22 cellular contexts compared by ENCODE assay signal in genomic region chr3:181403876-181404660, GRCh38.
"Had no signal": no experiment of that assay in that cellular context is flagged by ENCODE, and none has a peak within 500 bp of the region (broad histone marks: within the 10 kb centered on the region; RNA-seq: fewer than 3 reads in every experiment).

No MANE protein-coding gene starts in this region.

- DNase-seq: activated B cell treated with CpG ODN at 0.5 μM for 24 hours; activated CD4-positive, alpha-beta T cell treated with anti-CD3 and anti-CD28 coated beads for 36 hours; activated CD4-positive, alpha-beta T cell treated with anti-CD3 and anti-CD28 coated beads, Interleukin-2, amount 50 U/mL, for 48 hours; activated CD8-positive, alpha-beta memory T cell treated with anti-CD3 and anti-CD28 coated beads, Interleukin-2, amount 50 U/mL, for 48 hours; activated naive CD4-positive, alpha-beta T cell; activated T-cell treated with anti-CD3 and anti-CD28 coated beads, Interleukin-2, amount 50 U/mL, for 4 hours; adrenal gland; cortex of kidney; heart left ventricle; midbrain; ovary; right cardiac atrium; stimulated activated CD4-positive, alpha-beta T cell treated with anti-CD3 and anti-CD28 coated beads, Interleukin-12 subunit alpha, Interleukin-12 subunit beta, amount 100 ng/mL, for 4 hours; stimulated activated CD4-positive, alpha-beta T cell treated with anti-CD3 and anti-CD28 coated beads, Interleukin-4, amount 100 ng/mL, for 4 hours; stimulated activated naive CD8-positive, alpha-beta T cell treated with anti-CD3 and anti-CD28 coated beads, Interleukin-15, Interleukin-2, amounts not matched to agents 100 U/mL and 50 U/mL, for 24 hours; substantia nigra; T-helper 9 cell; thyroid gland had no signal

- H3K4me1 ChIP-seq: adrenal gland, gastroesophageal sphincter, heart left ventricle, thyroid gland had no signal

- H3K4me3 ChIP-seq: adrenal gland, gastroesophageal sphincter, heart left ventricle, ovary, thyroid gland had no signal

- H3K9me3 ChIP-seq: adrenal gland, gastroesophageal sphincter, heart left ventricle, neutrophil, ovary, thyroid gland had no signal

- H3K27ac ChIP-seq: adrenal gland, gastroesophageal sphincter, heart left ventricle, neutrophil, ovary, thyroid gland had no signal

- H3K36me3 ChIP-seq: adrenal gland, gastroesophageal sphincter, heart left ventricle, neutrophil, ovary, thyroid gland had no signal

- H3K27me3 ChIP-seq: adrenal gland, gastroesophageal sphincter, heart left ventricle, neutrophil, ovary, thyroid gland had no signal

- ATAC-seq: activated CD4-positive, alpha-beta T cell treated with anti-CD3 and anti-CD28 coated beads for 36 hours; activated T-cell treated with anti-CD3 and anti-CD28 coated beads, Interleukin-2, amount 50 U/mL, for 4 hours; gastroesophageal sphincter; heart left ventricle; left lobe of liver; natural killer cell treated with Interleukin-12 subunit alpha and Interleukin-12 subunit beta and Interleukin-15 and Interleukin-18, amount 100 ng/mL, for 72 hours; right cardiac atrium; stimulated activated naive CD8-positive, alpha-beta T cell treated with anti-CD3 and anti-CD28 coated beads, Interleukin-15, Interleukin-2, amounts not matched to agents 100 U/mL and 50 U/mL, for 24 hours had no signal
